In the genomic region with DNA sequence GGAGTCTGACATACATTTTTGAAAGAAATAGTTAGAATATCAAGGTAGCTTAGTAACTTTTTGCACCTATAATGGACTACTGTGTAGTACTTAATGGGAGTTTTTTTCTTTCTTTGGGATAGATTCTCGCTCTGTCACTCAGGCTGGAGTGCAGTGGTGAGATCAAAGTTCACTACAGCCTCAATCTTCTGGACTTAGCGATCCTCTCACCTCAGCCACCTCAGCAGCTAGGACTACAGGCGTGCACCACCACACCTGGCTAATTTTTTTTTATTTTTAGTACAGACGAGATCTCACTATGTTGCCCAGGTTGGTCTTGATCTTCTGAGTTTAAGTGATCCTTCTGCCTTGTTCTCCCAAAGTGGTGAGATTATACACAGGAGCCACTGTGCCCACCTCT, we compare ENCODE assay signal across 23 cellular contexts.
"Had no signal": no experiment of that assay in that cellular context is flagged by ENCODE, and none has a peak within 500 bp of the region (broad histone marks: within the 10 kb centered on the region; RNA-seq: fewer than 3 reads in every experiment).

No MANE protein-coding gene starts in this region.

- DNase-seq: dermis blood vessel endothelial cell; effector memory CD4-positive, alpha-beta T cell; foreskin keratinocyte; glutamatergic neuron; heart right ventricle; hippocampal formation; left cardiac atrium; mesendoderm; natural killer cell; occipital lobe; pancreas; stimulated activated CD4-positive, alpha-beta T cell treated with anti-CD3 and anti-CD28 coated beads, Interleukin-2, amount 100 ng/mL, for 24 hours; stimulated activated CD4-positive, alpha-beta T cell treated with anti-CD3 and anti-CD28 coated beads, Interleukin-4, amount 100 ng/mL, for 24 hours; stimulated activated naive CD4-positive, alpha-beta T cell treated with Interleukin-2 at 50 U/mL for 16 hours; stomach; thyroid gland had no signal

- H3K27ac ChIP-seq: coronary artery, esophagus muscularis mucosa, foreskin keratinocyte, heart right ventricle, pancreas, stomach, thyroid gland had no signal

- H3K9me3 ChIP-seq: esophagus muscularis mucosa, heart right ventricle, pancreas, stomach, thyroid gland had no signal

- H3K4me3 ChIP-seq: coronary artery, esophagus muscularis mucosa, heart right ventricle, lung, pancreas, stomach, thyroid gland had no signal

- H3K36me3 ChIP-seq: pancreas, thyroid gland had no signal

- ATAC-seq: foreskin keratinocyte; heart right ventricle; left cardiac atrium; natural killer cell; pancreas; sciatic nerve; stimulated activated effector memory CD8-positive, alpha-beta T cell treated with anti-CD3 and anti-CD28 coated beads, Interleukin-12 subunit alpha, Interleukin-12 subunit beta, amount 100 ng/mL, for 72 hours had no signal

- H3K4me1 ChIP-seq: foreskin keratinocyte, pancreas had no signal

- FAIRE-seq: endothelial cell of umbilical vein, islet of Langerhans, pancreas had no signal

- H3K27me3 ChIP-seq: esophagus muscularis mucosa, foreskin keratinocyte, heart right ventricle, pancreas, stomach, thyroid gland had no signal
